9 cellular contexts compared by ENCODE assay signal in the genomic region with DNA sequence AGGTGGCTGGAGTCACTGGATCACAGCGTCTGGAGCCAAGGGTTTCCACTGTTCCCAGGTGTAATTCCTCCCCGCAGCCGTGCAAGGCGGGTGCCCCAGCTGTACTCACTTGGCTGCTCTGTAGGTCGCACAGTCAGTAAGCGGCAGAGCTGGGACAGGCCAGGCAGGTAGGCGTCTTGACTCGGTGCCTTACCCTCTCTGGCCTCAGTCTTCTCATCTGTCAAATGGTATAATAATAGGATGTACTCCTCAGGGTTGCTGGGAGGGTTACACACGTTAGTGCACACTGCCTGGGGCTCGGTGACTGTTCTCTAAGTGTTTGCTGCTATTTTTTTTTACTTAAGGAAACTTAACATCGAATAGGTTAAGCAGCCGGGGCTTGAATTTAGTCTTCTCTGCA. TPM values are rescaled to one million over a fixed set of nuclear protein-coding genes. Genes with fewer than 3 reads are reported as not detected.
DNase-seq lines count a peak whose midpoint lies in the region; ATAC-seq and TF ChIP-seq lines count a peak whose summit lies in the region.
"Had no signal": no experiment of that assay in that cellular context is flagged by ENCODE, and none has a peak within 500 bp of the region (broad histone marks: within the 10 kb centered on the region; RNA-seq: fewer than 3 reads in every experiment).

No MANE protein-coding gene starts in this region.

- BruUV-seq in Caco-2 (replicated peaks; lab: Mats Ljungman, UMichigan) = no TSS peak

- H3K79me2 ChIP-seq in KMS-11 (ENCODE audit: insufficient read depth, low read depth) = no peaks in the 10 kb centered on the region
- no peaks in the 10 kb centered on the region for H3K79me2 ChIP-seq in parathyroid adenoma

- no peak overlapping the region for H3K4me2 ChIP-seq in KMS-11
- H3K4me2 ChIP-seq in parathyroid adenoma (ENCODE audit: low read length) = peak overlapping the region; percentile 26

- H4K20me1 ChIP-seq in KMS-11 (ENCODE audit: insufficient read depth) = no peaks in the 10 kb centered on the region

- H3K4me3 Mint-ChIP-seq in Caco-2 (ENCODE audit: unreplicated experiment) = no peak overlapping the region
- no peak overlapping the region for H3K4me3 Mint-ChIP-seq in activated T-helper 17 cell treated with anti-CD3 and anti-CD28 coated beads, Interleukin-2, amount 50 U/mL, for 72 hours

- H3K36me3 ChIP-seq in Caco-2 (ENCODE audit: control insufficient read depth, insufficient read depth, low read length) = no peaks in the 10 kb centered on the region
- H3K36me3 ChIP-seq in KMS-11 (ENCODE audit: insufficient read depth) = no peaks in the 10 kb centered on the region
- H3K36me3 ChIP-seq in parathyroid adenoma (ENCODE audit: control insufficient read depth, insufficient read depth, low read length) = no peaks in the 10 kb centered on the region

- H3K4me1 Mint-ChIP-seq in Caco-2 (ENCODE audit: low read depth, unreplicated experiment) = peaks cover 13% of the 10 kb centered on the region
- no peaks in the 10 kb centered on the region for H3K4me1 Mint-ChIP-seq in activated T-helper 17 cell treated with anti-CD3 and anti-CD28 coated beads, Interleukin-2, amount 50 U/mL, for 72 hours

- no peaks in the 10 kb centered on the region for H3K9me3 ChIP-seq in Caco-2
- no peaks in the 10 kb centered on the region for H3K9me3 ChIP-seq in parathyroid adenoma (ENCODE audit: control insufficient read depth, low read length)

- H3K27me3 Mint-ChIP-seq in Caco-2 (ENCODE audit: insufficient read depth, unreplicated experiment) = no peaks in the 10 kb centered on the region
- H3K27me3 Mint-ChIP-seq in activated T-helper 17 cell treated with anti-CD3 and anti-CD28 coated beads, Interleukin-2, amount 50 U/mL, for 72 hours = no peaks in the 10 kb centered on the region

- DNase-seq in Caco-2 (no peak), mesenteric fat pad (ENCODE audit: low spot score) (no peak), Right ventricle myocardium inferior (ENCODE audit: missing footprints) (no peak)

- H3K27me3 ChIP-seq in Caco-2 (replicated peaks; ENCODE audit: control insufficient read depth, insufficient read depth, low read length) (no peaks in the 10 kb centered on the region), KMS-11 (ENCODE audit: insufficient read depth, low read depth) (no peaks in the 10 kb centered on the region; the same call in 1 of the 2 replicates), parathyroid adenoma (ENCODE audit: control insufficient read depth, insufficient read depth, low read length) (no peaks in the 10 kb centered on the region)

- H3K9me3 Mint-ChIP-seq in Caco-2 (ENCODE audit: unreplicated experiment) = no peaks in the 10 kb centered on the region
- H3K9me3 Mint-ChIP-seq in activated T-helper 17 cell treated with anti-CD3 and anti-CD28 coated beads, Interleukin-2, amount 50 U/mL, for 72 hours = no peaks in the 10 kb centered on the region

- CTCF ChIA-PET in Caco-2 (lab: Charles Lee) = interaction anchor here (1.0 to 1.9 kb wide), 7 partner anchors 13 to 100 kb away, joined by 3 to 21 read pairs (median 3); no protein-coding TSS in a partner anchor

- intact Hi-C loops in Caco-2 (cut with micrococcal nuclease; ENCODE audit: unreplicated experiment) (loop anchor here (1.0 to 10.0 kb wide), 6 partner anchors 17 to 634 kb away; no protein-coding TSS in a partner anchor), Right ventricle myocardium inferior (cut with DNase I) (loop anchor here (1.0 to 10.0 kb wide), 3 partner anchors 210 to 670 kb away; no protein-coding TSS in a partner anchor)

- peak overlapping the region; percentile 86 for H3K27ac Mint-ChIP-seq in Caco-2 (ENCODE audit: unreplicated experiment)
- H3K27ac Mint-ChIP-seq in activated T-helper 17 cell treated with anti-CD3 and anti-CD28 coated beads, Interleukin-2, amount 50 U/mL, for 72 hours = no peak overlapping the region

- peaks cover 7% of the 10 kb centered on the region for H3K36me3 Mint-ChIP-seq in Caco-2 (ENCODE audit: insufficient read depth, unreplicated experiment)
- H3K36me3 Mint-ChIP-seq in activated T-helper 17 cell treated with anti-CD3 and anti-CD28 coated beads, Interleukin-2, amount 50 U/mL, for 72 hours (ENCODE audit: low read depth) = no peaks in the 10 kb centered on the region

- POLR2A ChIA-PET in Caco-2 (lab: Charles Lee) = no interaction called here

- H3K4me1 ChIP-seq in Caco-2 = peaks cover 41% of the 10 kb centered on the region
- H3K4me1 ChIP-seq in KMS-11 (ENCODE audit: low read depth, poor library complexity, severe bottlenecking) = peaks cover 3% of the 10 kb centered on the region
- H3K4me1 ChIP-seq in parathyroid adenoma = no peaks in the 10 kb centered on the region

- H3K9ac ChIP-seq in KMS-11 (no peak overlapping the region), parathyroid adenoma (no peak overlapping the region)

- TF ChIP-seq CTCF in Caco-2 (IDR thresholded peaks at IDR 0.05; ENCODE audit: insufficient read depth in 1 of 2, low read depth in 1 of 2, low read length in 1 of 2, severe bottlenecking in 1 of 2, unreplicated experiment in 1 of 2) (no peak), KMS-11 (conservative IDR thresholded peaks at IDR 0.05; ENCODE audit: low read depth, low read length) (no peak), parathyroid adenoma (IDR thresholded peaks at IDR 0.05) (no peak)

- ATAC-seq in activated T-helper 17 cell treated with anti-CD3 and anti-CD28 coated beads, Interleukin-2, amount 50 U/mL, for 72 hours (replicated peaks) = peak; percentile 6
- ATAC-seq in GM18909 (IDR thresholded peaks at IDR 0.05; ENCODE audit: poor library complexity, unreplicated experiment) (no peak), Right ventricle myocardium inferior (no peak)

- peak overlapping the region; percentile 51; the same call in 1 of the 2 replicates for H2AFZ ChIP-seq in KMS-11 (ENCODE audit: low read depth)
- peak overlapping the region; percentile 34 for H2AFZ ChIP-seq in parathyroid adenoma

- H3K4me3 ChIP-seq in Caco-2 (ENCODE audit: low read depth, low read length) (no peak overlapping the region), KMS-11 (IDR thresholded peaks at IDR 0.05; ENCODE audit: insufficient read depth, low read depth, low read length) (no peak overlapping the region), parathyroid adenoma (ENCODE audit: low read depth, low read length) (no peak overlapping the region)

- no peak overlapping the region for H3K27ac ChIP-seq in KMS-11
- no peak overlapping the region for H3K27ac ChIP-seq in parathyroid adenoma

RNA-seq across cellular contexts. Expression of a gene that starts 27.0 kb away (rescaled TPM):
- total RNA-seq in Caco-2 (2022) (not detected in 2 replicates), mesenteric fat pad (not detected), Right ventricle myocardium inferior (not detected)
- not detected for total RNA-seq in activated T-helper 17 cell treated with anti-CD3 and anti-CD28 coated beads, Interleukin-2, amount 50 U/mL, for 72 hours
- total RNA-seq: M059J, NCI-H460 had no signal
